1 cellular context compared by ENCODE assay signal in the genomic region with DNA sequence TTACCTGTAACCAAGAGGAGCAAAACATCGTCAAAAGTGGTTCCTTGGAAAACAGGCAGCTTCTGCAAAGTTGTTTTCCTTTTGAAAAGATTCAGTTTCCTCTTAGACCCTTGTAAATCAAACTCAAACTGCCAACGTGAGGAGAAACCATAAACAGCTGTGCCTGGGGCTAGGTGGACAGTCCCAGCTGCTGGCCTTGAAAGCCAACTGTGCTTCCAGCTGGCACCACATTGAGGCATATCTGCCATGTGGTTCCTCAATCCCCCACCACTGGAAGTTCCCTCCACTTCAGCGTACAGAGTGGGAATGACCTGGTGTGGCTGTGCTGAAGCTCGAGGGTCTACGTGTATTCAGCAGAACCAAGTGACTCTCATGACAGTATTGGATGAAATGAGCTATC.
TF ChIP-seq lines count a peak whose summit lies in the region.

No MANE protein-coding gene starts in this region.

TF ChIP-seq in H1, 55 proteins besides CTCF, POLR2A, EP300 and RAD21:
- no peak for TF ChIP-seq CEBPB (IDR thresholded peaks at IDR 0.05; ENCODE audit: low read depth, low read length)
- TF ChIP-seq RXRA (IDR thresholded peaks at IDR 0.05; ENCODE audit: insufficient read depth, low read depth, low read length): no peak
- no peak for TF ChIP-seq BACH1 (IDR thresholded peaks at IDR 0.05; ENCODE audit: low read length)
- TF ChIP-seq JUN (IDR thresholded peaks at IDR 0.05; ENCODE audit: low read depth, low read length): no peak
- no peak for TF ChIP-seq HDAC2 (IDR thresholded peaks at IDR 0.05; ENCODE audit: borderline replicate concordance in 1 of 2, low read depth in 2 of 2, low read length in 2 of 2)
- TF ChIP-seq PHF8 (conservative IDR thresholded peaks at IDR 0.05; ENCODE audit: low read depth, low read length): no peak
- no peak for TF ChIP-seq NANOG (IDR thresholded peaks at IDR 0.05; ENCODE audit: insufficient read depth, low read depth, low read length, poor library complexity, severe bottlenecking)
- TF ChIP-seq FOSL1 (IDR thresholded peaks at IDR 0.05; ENCODE audit: insufficient read depth, low read depth, low read length): no peak
- no peak for TF ChIP-seq MAFK (IDR thresholded peaks at IDR 0.05; ENCODE audit: low read depth, low read length)
- TF ChIP-seq POU5F1 (IDR thresholded peaks at IDR 0.05; ENCODE audit: low read depth, low read length): no peak
- TF ChIP-seq, protein P1, sequence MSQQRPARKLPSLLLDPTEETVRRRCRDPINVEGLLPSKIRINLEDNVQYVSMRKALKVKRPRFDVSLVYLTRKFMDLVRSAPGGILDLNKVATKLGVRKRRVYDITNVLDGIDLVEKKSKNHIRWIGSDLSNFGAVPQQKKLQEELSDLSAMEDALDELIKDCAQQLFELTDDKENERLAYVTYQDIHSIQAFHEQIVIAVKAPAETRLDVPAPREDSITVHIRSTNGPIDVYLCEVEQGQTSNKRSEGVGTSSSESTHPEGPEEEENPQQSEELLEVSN (IDR thresholded peaks at IDR 0.05): no peak
- TF ChIP-seq, protein P2, sequence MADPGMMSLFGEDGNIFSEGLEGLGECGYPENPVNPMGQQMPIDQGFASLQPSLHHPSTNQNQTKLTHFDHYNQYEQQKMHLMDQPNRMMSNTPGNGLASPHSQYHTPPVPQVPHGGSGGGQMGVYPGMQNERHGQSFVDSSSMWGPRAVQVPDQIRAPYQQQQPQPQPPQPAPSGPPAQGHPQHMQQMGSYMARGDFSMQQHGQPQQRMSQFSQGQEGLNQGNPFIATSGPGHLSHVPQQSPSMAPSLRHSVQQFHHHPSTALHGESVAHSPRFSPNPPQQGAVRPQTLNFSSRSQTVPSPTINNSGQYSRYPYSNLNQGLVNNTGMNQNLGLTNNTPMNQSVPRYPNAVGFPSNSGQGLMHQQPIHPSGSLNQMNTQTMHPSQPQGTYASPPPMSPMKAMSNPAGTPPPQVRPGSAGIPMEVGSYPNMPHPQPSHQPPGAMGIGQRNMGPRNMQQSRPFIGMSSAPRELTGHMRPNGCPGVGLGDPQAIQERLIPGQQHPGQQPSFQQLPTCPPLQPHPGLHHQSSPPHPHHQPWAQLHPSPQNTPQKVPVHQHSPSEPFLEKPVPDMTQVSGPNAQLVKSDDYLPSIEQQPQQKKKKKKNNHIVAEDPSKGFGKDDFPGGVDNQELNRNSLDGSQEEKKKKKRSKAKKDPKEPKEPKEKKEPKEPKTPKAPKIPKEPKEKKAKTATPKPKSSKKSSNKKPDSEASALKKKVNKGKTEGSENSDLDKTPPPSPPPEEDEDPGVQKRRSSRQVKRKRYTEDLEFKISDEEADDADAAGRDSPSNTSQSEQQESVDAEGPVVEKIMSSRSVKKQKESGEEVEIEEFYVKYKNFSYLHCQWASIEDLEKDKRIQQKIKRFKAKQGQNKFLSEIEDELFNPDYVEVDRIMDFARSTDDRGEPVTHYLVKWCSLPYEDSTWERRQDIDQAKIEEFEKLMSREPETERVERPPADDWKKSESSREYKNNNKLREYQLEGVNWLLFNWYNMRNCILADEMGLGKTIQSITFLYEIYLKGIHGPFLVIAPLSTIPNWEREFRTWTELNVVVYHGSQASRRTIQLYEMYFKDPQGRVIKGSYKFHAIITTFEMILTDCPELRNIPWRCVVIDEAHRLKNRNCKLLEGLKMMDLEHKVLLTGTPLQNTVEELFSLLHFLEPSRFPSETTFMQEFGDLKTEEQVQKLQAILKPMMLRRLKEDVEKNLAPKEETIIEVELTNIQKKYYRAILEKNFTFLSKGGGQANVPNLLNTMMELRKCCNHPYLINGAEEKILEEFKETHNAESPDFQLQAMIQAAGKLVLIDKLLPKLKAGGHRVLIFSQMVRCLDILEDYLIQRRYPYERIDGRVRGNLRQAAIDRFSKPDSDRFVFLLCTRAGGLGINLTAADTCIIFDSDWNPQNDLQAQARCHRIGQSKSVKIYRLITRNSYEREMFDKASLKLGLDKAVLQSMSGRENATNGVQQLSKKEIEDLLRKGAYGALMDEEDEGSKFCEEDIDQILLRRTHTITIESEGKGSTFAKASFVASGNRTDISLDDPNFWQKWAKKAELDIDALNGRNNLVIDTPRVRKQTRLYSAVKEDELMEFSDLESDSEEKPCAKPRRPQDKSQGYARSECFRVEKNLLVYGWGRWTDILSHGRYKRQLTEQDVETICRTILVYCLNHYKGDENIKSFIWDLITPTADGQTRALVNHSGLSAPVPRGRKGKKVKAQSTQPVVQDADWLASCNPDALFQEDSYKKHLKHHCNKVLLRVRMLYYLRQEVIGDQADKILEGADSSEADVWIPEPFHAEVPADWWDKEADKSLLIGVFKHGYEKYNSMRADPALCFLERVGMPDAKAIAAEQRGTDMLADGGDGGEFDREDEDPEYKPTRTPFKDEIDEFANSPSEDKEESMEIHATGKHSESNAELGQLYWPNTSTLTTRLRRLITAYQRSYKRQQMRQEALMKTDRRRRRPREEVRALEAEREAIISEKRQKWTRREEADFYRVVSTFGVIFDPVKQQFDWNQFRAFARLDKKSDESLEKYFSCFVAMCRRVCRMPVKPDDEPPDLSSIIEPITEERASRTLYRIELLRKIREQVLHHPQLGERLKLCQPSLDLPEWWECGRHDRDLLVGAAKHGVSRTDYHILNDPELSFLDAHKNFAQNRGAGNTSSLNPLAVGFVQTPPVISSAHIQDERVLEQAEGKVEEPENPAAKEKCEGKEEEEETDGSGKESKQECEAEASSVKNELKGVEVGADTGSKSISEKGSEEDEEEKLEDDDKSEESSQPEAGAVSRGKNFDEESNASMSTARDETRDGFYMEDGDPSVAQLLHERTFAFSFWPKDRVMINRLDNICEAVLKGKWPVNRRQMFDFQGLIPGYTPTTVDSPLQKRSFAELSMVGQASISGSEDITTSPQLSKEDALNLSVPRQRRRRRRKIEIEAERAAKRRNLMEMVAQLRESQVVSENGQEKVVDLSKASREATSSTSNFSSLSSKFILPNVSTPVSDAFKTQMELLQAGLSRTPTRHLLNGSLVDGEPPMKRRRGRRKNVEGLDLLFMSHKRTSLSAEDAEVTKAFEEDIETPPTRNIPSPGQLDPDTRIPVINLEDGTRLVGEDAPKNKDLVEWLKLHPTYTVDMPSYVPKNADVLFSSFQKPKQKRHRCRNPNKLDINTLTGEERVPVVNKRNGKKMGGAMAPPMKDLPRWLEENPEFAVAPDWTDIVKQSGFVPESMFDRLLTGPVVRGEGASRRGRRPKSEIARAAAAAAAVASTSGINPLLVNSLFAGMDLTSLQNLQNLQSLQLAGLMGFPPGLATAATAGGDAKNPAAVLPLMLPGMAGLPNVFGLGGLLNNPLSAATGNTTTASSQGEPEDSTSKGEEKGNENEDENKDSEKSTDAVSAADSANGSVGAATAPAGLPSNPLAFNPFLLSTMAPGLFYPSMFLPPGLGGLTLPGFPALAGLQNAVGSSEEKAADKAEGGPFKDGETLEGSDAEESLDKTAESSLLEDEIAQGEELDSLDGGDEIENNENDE (IDR thresholded peaks at IDR 0.05; ENCODE audit: insufficient replicate concordance, low read length): no peak
- no peak for TF ChIP-seq CHD1 (IDR thresholded peaks at IDR 0.05; ENCODE audit: low read depth, low read length)
- no peak for TF ChIP-seq CTBP2 (IDR thresholded peaks at IDR 0.05; ENCODE audit: borderline replicate concordance, insufficient read depth, insufficient read length, low read length)
- TF ChIP-seq, protein P3, sequence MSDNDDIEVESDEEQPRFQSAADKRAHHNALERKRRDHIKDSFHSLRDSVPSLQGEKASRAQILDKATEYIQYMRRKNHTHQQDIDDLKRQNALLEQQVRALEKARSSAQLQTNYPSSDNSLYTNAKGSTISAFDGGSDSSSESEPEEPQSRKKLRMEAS (IDR thresholded peaks at IDR 0.05): no peak
- TF ChIP-seq, protein P4, sequence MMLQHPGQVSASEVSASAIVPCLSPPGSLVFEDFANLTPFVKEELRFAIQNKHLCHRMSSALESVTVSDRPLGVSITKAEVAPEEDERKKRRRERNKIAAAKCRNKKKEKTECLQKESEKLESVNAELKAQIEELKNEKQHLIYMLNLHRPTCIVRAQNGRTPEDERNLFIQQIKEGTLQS (IDR thresholded peaks at IDR 0.05; ENCODE audit: insufficient read depth, low read depth, low read length): no peak
